19 cellular contexts compared by ENCODE assay signal in genomic region chr4:76584235-76585152, GRCh38.
DNase-seq lines count a peak whose midpoint lies in the region; TF ChIP-seq lines count a peak whose summit lies in the region.
"Had no signal": no experiment of that assay in that cellular context is flagged by ENCODE, and none has a peak within 500 bp of the region (broad histone marks: within the 10 kb centered on the region; RNA-seq: fewer than 3 reads in every experiment).

No MANE protein-coding gene starts in this region.

- H3K27ac Mint-ChIP-seq in progenitor cell of endocrine pancreas: peak overlapping the region; percentile 97
- H3K27ac Mint-ChIP-seq: GM23338; naive thymus-derived CD8-positive, alpha-beta T cell had no signal

- no peak overlapping the region for H3K4me3 ChIP-seq in hepatocyte
- H3K4me3 ChIP-seq: K562 had no signal

- no peak overlapping the region for H3K4me2 ChIP-seq in hepatocyte

- no peaks in the 10 kb centered on the region for H3K9me3 Mint-ChIP-seq in progenitor cell of endocrine pancreas (ENCODE audit: low read depth)
- H3K9me3 Mint-ChIP-seq: GM23338; naive thymus-derived CD8-positive, alpha-beta T cell had no signal

- H3K36me3 Mint-ChIP-seq in progenitor cell of endocrine pancreas (ENCODE audit: insufficient read depth): no peaks in the 10 kb centered on the region
- H3K36me3 Mint-ChIP-seq: naive thymus-derived CD8-positive, alpha-beta T cell had no signal

- WGBS in hepatocyte (ENCODE audit: low lambda C conversion rate, missing lambda C conversion rate): 53% methylated on average over 9 of the region's 9 CpGs

- peak overlapping the region; percentile 95 for H3K27ac ChIP-seq in hepatocyte

- no peaks in the 10 kb centered on the region for H3K9me3 ChIP-seq in hepatocyte (ENCODE audit: low read depth)
- H3K9me3 ChIP-seq: Peyer's patch had no signal

- DNase-seq in GM04503 (ENCODE audit: low read depth): peak; percentile 73
- DNase-seq in SK-N-DZ (ENCODE audit: low spot score): peak; percentile 22
- no peak for DNase-seq in hepatocyte (ENCODE audit: low spot score)
- DNase-seq in progenitor cell of endocrine pancreas (ENCODE audit: low spot score, unreplicated experiment): no peak
- DNase-seq in NCI-H748 treated with DMSO at 0.1 percent for 48 hours (lab: John Stamatoyannopoulos, UW): no peak
- no peak for DNase-seq in stimulated activated CD4-positive, alpha-beta T cell treated with anti-CD3 and anti-CD28 coated beads, Interleukin-4, amount 100 ng/mL, for 1 hour
- no peak for DNase-seq in AG08395 (ENCODE audit: low spot score)
- DNase-seq in H4 (ENCODE audit: low spot score): no peak
- DNase-seq: activated CD4-positive, CD25-positive, alpha-beta regulatory T cell treated with anti-CD3 and anti-CD28 coated beads, Interleukin-2, amount 50 U/mL, for 72 hours; activated CD8-positive, alpha-beta memory T cell treated with anti-CD3 and anti-CD28 coated beads, Interleukin-2, amount 50 U/mL, for 48 hours; activated naive CD4-positive, alpha-beta T cell treated with anti-CD3 and anti-CD28 coated beads, Interleukin-2, amount 50 U/mL, for 16 hours; caudate nucleus; naive thymus-derived CD8-positive, alpha-beta T cell; NCI-H1105; Peyer's patch; stimulated activated naive CD4-positive, alpha-beta T cell; T-helper 1 cell had no signal

- H4K20me1 ChIP-seq in hepatocyte (ENCODE audit: insufficient read depth, poor library complexity, severe bottlenecking): no peaks in the 10 kb centered on the region

- H3K79me2 ChIP-seq in hepatocyte: peaks cover 24% of the 10 kb centered on the region

- no peaks in the 10 kb centered on the region for H3K27me3 Mint-ChIP-seq in progenitor cell of endocrine pancreas

- no peaks in the 10 kb centered on the region for H3K36me3 ChIP-seq in hepatocyte (replicated peaks; ENCODE audit: insufficient read depth, low read depth)
- H3K36me3 ChIP-seq: Peyer's patch had no signal

- TF ChIP-seq CTCF in hepatocyte (IDR thresholded peaks at IDR 0.05; ENCODE audit: poor library complexity) (no peak), progenitor cell of endocrine pancreas (IDR thresholded peaks at IDR 0.05; ENCODE audit: unreplicated experiment) (no peak)

- no peaks in the 10 kb centered on the region for H3K9me2 ChIP-seq in hepatocyte (replicated peaks; ENCODE audit: insufficient read depth)

- peaks cover 19% of the 10 kb centered on the region for H3K4me1 ChIP-seq in hepatocyte (ENCODE audit: insufficient read depth)

- no peak overlapping the region for H2AFZ ChIP-seq in hepatocyte
- H2AFZ ChIP-seq: GM23338 had no signal

- peaks cover 60% of the 10 kb centered on the region for H3K4me1 Mint-ChIP-seq in progenitor cell of endocrine pancreas (ENCODE audit: low read depth)

- H3K4me3 Mint-ChIP-seq in progenitor cell of endocrine pancreas (ENCODE audit: low read depth): no peak overlapping the region

- no peaks in the 10 kb centered on the region for H3K27me3 ChIP-seq in hepatocyte
- H3K27me3 ChIP-seq: Peyer's patch had no signal

Comparison
In these comparisons a context has a peak if more than half of its experiments do, and no peak if none do; other contexts are left out.
1. DNase-seq: peak in GM04503 (single experiment) and SK-N-DZ (single experiment); none in hepatocyte (single experiment), progenitor cell of endocrine pancreas (single experiment), NCI-H748 treated with DMSO at 0.1 percent for 48 hours (single experiment), stimulated activated CD4-positive, alpha-beta T cell treated with anti-CD3 and anti-CD28 coated beads, Interleukin-4, amount 100 ng/mL, for 1 hour (single experiment), AG08395 (single experiment) and H4 (single experiment).